In genomic region chr15:67164811-67165652, GRCh38 we compare ENCODE assay signal across 11 cellular contexts.
DNase-seq lines count a peak whose midpoint lies in the region; ATAC-seq and TF ChIP-seq lines count a peak whose summit lies in the region.
"Had no signal": no experiment of that assay in that cellular context is flagged by ENCODE, and none has a peak within 500 bp of the region (broad histone marks: within the 10 kb centered on the region; RNA-seq: fewer than 3 reads in every experiment).

No MANE protein-coding gene starts in this region.

- WGBS in esophagus squamous epithelium, 2 donors = 70 to 85% methylated on average over 4 of the region's 35 CpGs
- 56 to 59% methylated on average over 29 to 30 of the region's 35 CpGs for WGBS in mesodermal cell (ENCODE audit: insufficient coverage in 2 of 2), 2 experiments

- H3K4me1 ChIP-seq in esophagus squamous epithelium (peaks cover 41 to 88% (median 61%) of the 10 kb centered on the region in 3 donors), mesodermal cell (ENCODE audit: control insufficient read depth, insufficient read depth, low read length, poor library complexity, severe bottlenecking) (peaks cover 31% of the 10 kb centered on the region), upper lobe of right lung (peaks cover 13% of the 10 kb centered on the region)

- TF ChIP-seq CTCF in esophagus squamous epithelium (IDR thresholded peaks at IDR 0.05) (no peak), upper lobe of right lung (IDR thresholded peaks at IDR 0.05) (no peak)

- H3K9me3 ChIP-seq in esophagus squamous epithelium (no peaks in the 10 kb centered on the region), mesodermal cell (ENCODE audit: control insufficient read depth, low read length) (no peaks in the 10 kb centered on the region), upper lobe of right lung (no peaks in the 10 kb centered on the region)

- peak; percentile 55 for ATAC-seq in Right ventricle myocardium inferior
- peak; percentile 51 for ATAC-seq in upper lobe of right lung
- no peak for ATAC-seq in GM21381 (IDR thresholded peaks at IDR 0.05; ENCODE audit: unreplicated experiment)

- no peak for TF ChIP-seq POLR2A in esophagus squamous epithelium (IDR thresholded peaks at IDR 0.05)

- DNase-seq in Right ventricle myocardium inferior (ENCODE audit: missing footprints) = no peak
- DNase-seq in cardiac septum (ENCODE audit: low spot score) = no peak
- DNase-seq in esophagus squamous epithelium (lab: John Stamatoyannopoulos, UW) = no peak
- no peak for DNase-seq in upper lobe of right lung
- DNase-seq in NCI-H1930 (lab: John Stamatoyannopoulos, UW) = no peak
- no peak for DNase-seq in DMS79 (lab: John Stamatoyannopoulos, UW)
- DNase-seq: activated gamma-delta T cell treated with Interleukin-2 at 50 U/mL for 16 hours, NCI-H1417 treated with DMSO at 0.1 percent for 48 hours had no signal

- H3K27ac ChIP-seq in esophagus squamous epithelium (peak overlapping the region; percentile 78 to 89 (median 88)), mesodermal cell (ENCODE audit: low read depth, low read length, severe bottlenecking) (peak overlapping the region; percentile 72), upper lobe of right lung (no peak overlapping the region)

- intact Hi-C loops in Right ventricle myocardium inferior (cut with DNase I) (loop anchor here (5.0 kb wide), 1 partner anchor 43 kb away; no protein-coding TSS in a partner anchor), cardiac septum (cut with DNase I) (no loop called here), esophagus squamous epithelium (cut with DNase I) (no loop called here), upper lobe of right lung (cut with DNase I) (no loop called here)

- no peak overlapping the region for H3K4me3 ChIP-seq in esophagus squamous epithelium
- H3K4me3 ChIP-seq in mesodermal cell (ENCODE audit: extremely low read depth, insufficient read depth, low read length, poor library complexity, severe bottlenecking) = no peak overlapping the region
- H3K4me3 ChIP-seq in upper lobe of right lung = no peak overlapping the region
- H3K4me3 ChIP-seq: skin epidermis had no signal

- H3K27me3 ChIP-seq in esophagus squamous epithelium = no peaks in the 10 kb centered on the region
- no peaks in the 10 kb centered on the region for H3K27me3 ChIP-seq in upper lobe of right lung

- H3K36me3 ChIP-seq in esophagus squamous epithelium (peaks cover 0 to 53% (median 12%) of the 10 kb centered on the region in 3 donors), mesodermal cell (ENCODE audit: control insufficient read depth, insufficient read depth, low read length) (peaks cover 45% of the 10 kb centered on the region), upper lobe of right lung (peaks cover 16% of the 10 kb centered on the region)
